1 cellular context compared by ENCODE assay signal in genomic region chr14:65211341-65211987, GRCh38.
A peak's percentile ranks its signal among the peaks of the same experiment; 100 is the strongest.
TF ChIP-seq lines count a peak whose summit lies in the region.

No MANE protein-coding gene starts in this region.

TF ChIP-seq in HepG2, 621 proteins besides CTCF, POLR2A, EP300 and RAD21 (continued from another document):
- peak in 1 of 2 experiments; percentile 97; a peak in 2 of 4 replicates for TF ChIP-seq ATF4 (CRISPR knock-in tag; IDR thresholded peaks at IDR 0.05)
- peak; percentile 23; the same call in 1 of the 2 replicates for TF ChIP-seq FOXA3 (CRISPR knock-in tag; IDR thresholded peaks at IDR 0.05)
- peak; percentile 50; the same call in 1 of the 2 replicates for TF ChIP-seq TFAP4 (IDR thresholded peaks at IDR 0.05; ENCODE audit: borderline replicate concordance, low read depth)
- 0 out of 2 replicates have a peak, but pooled peaks have one; percentile 14 for TF ChIP-seq HMG20A (CRISPR knock-in tag; IDR thresholded peaks at IDR 0.05; ENCODE audit: borderline replicate concordance)
- TF ChIP-seq CEBPG (CRISPR knock-in tag; IDR thresholded peaks at IDR 0.05), result peak; percentile 65
- TF ChIP-seq ZNF280B (CRISPR knock-in tag; IDR thresholded peaks at IDR 0.05; ENCODE audit: borderline replicate concordance), result no peak
- no peak for TF ChIP-seq ZSCAN29 (CRISPR knock-in tag; conservative IDR thresholded peaks at IDR 0.05)
- no peak for TF ChIP-seq SOX13 (IDR thresholded peaks at IDR 0.05)
- TF ChIP-seq SOX13 (CRISPR knock-in tag; conservative IDR thresholded peaks at IDR 0.05 in 1 of 2, IDR thresholded peaks at IDR 0.05 in 1 of 2), result peak in 1 of 2 experiments; percentile 31; a peak in 1 of 4 replicates
- TF ChIP-seq GATAD2A (CRISPR knock-in tag; IDR thresholded peaks at IDR 0.05), result peak; percentile 53; the same call in 1 of the 2 replicates
- TF ChIP-seq FOSL2 (CRISPR knock-in tag; IDR thresholded peaks at IDR 0.05), result peak; percentile 87
